In the genomic region with DNA sequence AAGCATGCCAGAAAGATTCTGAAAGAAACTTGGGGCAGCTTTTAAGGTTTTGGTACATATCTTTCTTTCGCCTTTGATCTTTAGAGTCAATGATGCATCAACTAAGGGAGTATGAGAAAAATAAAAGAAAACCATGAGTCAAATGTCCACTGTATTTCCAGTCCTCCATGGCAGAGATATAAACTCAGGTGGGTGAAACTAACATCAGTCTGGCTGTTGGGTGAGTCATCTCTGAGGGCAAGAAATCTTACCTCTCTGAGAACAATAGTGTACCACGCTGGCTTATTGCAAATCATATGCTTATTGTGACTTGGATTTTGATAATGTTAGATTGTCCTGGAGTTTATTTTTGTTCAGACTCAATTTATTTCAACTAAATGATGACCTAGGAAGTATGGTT, we compare ENCODE assay signal across 23 cellular contexts.
A peak's percentile ranks its signal among the peaks of the same experiment; 100 is the strongest.
DNase-seq lines count a peak whose midpoint lies in the region; ATAC-seq lines count a peak whose summit lies in the region.
"Had no signal": no experiment of that assay in that cellular context is flagged by ENCODE, and none has a peak within 500 bp of the region (broad histone marks: within the 10 kb centered on the region; RNA-seq: fewer than 3 reads in every experiment).

No MANE protein-coding gene starts in this region.

- intact Hi-C loops in activated CD4-positive, alpha-beta memory T cell treated with anti-CD3 and anti-CD28 coated beads for 36 hours (cut with micrococcal nuclease): loop anchor here (5.0 kb wide), 1 partner anchor 1132 kb away; the partner anchor contains the start of gene SATB2
- intact Hi-C loops in left colon (cut with DNase I, micrococcal nuclease): no loop called here

- H3K4me3 Mint-ChIP-seq in activated CD4-positive, alpha-beta memory T cell treated with anti-CD3 and anti-CD28 coated beads for 36 hours: peak overlapping the region; percentile 5
- no peak overlapping the region for H3K4me3 Mint-ChIP-seq in activated CD4-positive, alpha-beta memory T cell treated with anti-CD3 and anti-CD28 coated beads, Interleukin-2, amount 10 ng/mL, durations not matched to agents 7 days and 5 days
- no peak overlapping the region for H3K4me3 Mint-ChIP-seq in activated CD8-positive, alpha-beta T cell treated with anti-CD3 and anti-CD28 coated beads, Interleukin-2, amount 10 ng/mL, durations not matched to agents 7 days and 5 days

- no peak overlapping the region for H3K27ac Mint-ChIP-seq in activated CD4-positive, alpha-beta memory T cell treated with anti-CD3 and anti-CD28 coated beads for 36 hours
- no peak overlapping the region for H3K27ac Mint-ChIP-seq in activated CD4-positive, alpha-beta memory T cell treated with anti-CD3 and anti-CD28 coated beads, Interleukin-2, amount 10 ng/mL, durations not matched to agents 7 days and 5 days
- no peak overlapping the region for H3K27ac Mint-ChIP-seq in activated CD8-positive, alpha-beta T cell treated with anti-CD3 and anti-CD28 coated beads, Interleukin-2, amount 10 ng/mL, durations not matched to agents 7 days and 5 days
- H3K27ac Mint-ChIP-seq: activated T-helper 2 cell treated with anti-CD3 and anti-CD28 coated beads, Interferon-gamma antibody, Interleukin-2, Interleukin-4, amounts not matched to agents 10 μg/mL and 5 μg/mL and 100 μg/mL, durations not matched to agents 14 hours and 24 hours and 36 hours; CD4-positive, alpha-beta memory T cell had no signal

- H3K27me3 Mint-ChIP-seq in activated CD4-positive, alpha-beta memory T cell treated with anti-CD3 and anti-CD28 coated beads for 36 hours: peaks cover 24% of the 10 kb centered on the region
- peaks cover 45% of the 10 kb centered on the region for H3K27me3 Mint-ChIP-seq in activated CD4-positive, alpha-beta memory T cell treated with anti-CD3 and anti-CD28 coated beads, Interleukin-2, amount 10 ng/mL, durations not matched to agents 7 days and 5 days
- peaks cover 38% of the 10 kb centered on the region for H3K27me3 Mint-ChIP-seq in activated CD8-positive, alpha-beta T cell treated with anti-CD3 and anti-CD28 coated beads, Interleukin-2, amount 10 ng/mL, durations not matched to agents 7 days and 5 days (ENCODE audit: low read depth)

- POLR2A ChIA-PET in activated CD4-positive, alpha-beta memory T cell treated with anti-CD3 and anti-CD28 coated beads for 36 hours (lab: Charles Lee): no interaction called here
- POLR2A ChIA-PET in activated CD4-positive, alpha-beta memory T cell treated with anti-CD3 and anti-CD28 coated beads, Interleukin-2, amount 10 ng/mL, durations not matched to agents 7 days and 5 days (lab: Charles Lee): no interaction called here
- POLR2A ChIA-PET in activated CD8-positive, alpha-beta T cell treated with anti-CD3 and anti-CD28 coated beads, Interleukin-2, amount 10 ng/mL, durations not matched to agents 7 days and 5 days (lab: Charles Lee): no interaction called here

- ATAC-seq in activated CD8-positive, alpha-beta T cell treated with anti-CD3 and anti-CD28 coated beads, Interleukin-2, amount 10 ng/mL, durations not matched to agents 7 days and 5 days: peak; percentile 38
- ATAC-seq in left colon: peak; percentile 38
- ATAC-seq: left ventricle myocardium superior had no signal

- no peak for DNase-seq in activated CD4-positive, alpha-beta memory T cell treated with anti-CD3 and anti-CD28 coated beads for 36 hours
- DNase-seq in activated CD4-positive, alpha-beta memory T cell treated with anti-CD3 and anti-CD28 coated beads, Interleukin-2, amount 10 ng/mL, durations not matched to agents 7 days and 5 days: no peak
- DNase-seq in Daoy (ENCODE audit: low read depth) (peak; percentile 22), left colon (no peak), amniotic stem cell (lab: John Stamatoyannopoulos, UW) (no peak), HuH-7.5 (ENCODE audit: low spot score) (no peak)
- DNase-seq in activated CD8-positive, alpha-beta T cell treated with anti-CD3 and anti-CD28 coated beads, Interleukin-2, amount 10 ng/mL, durations not matched to agents 7 days and 5 days: no peak
- DNase-seq in activated CD8-positive, alpha-beta memory T cell treated with anti-CD3 and anti-CD28 coated beads, Interleukin-2, amount 50 U/mL, for 48 hours: no peak
- DNase-seq: AML-193; caudate nucleus; CD4-positive, alpha-beta memory T cell; effector memory CD4-positive, alpha-beta T cell; EL; erythroblast; H7; left ventricle myocardium superior; NCI-H1436; NCI-H2081; NCI-H526 treated with DMSO at 0.1 percent for 48 hours; Peyer's patch; SIG-M5; stomach had no signal

- no peaks in the 10 kb centered on the region for H3K9me3 Mint-ChIP-seq in activated CD4-positive, alpha-beta memory T cell treated with anti-CD3 and anti-CD28 coated beads for 36 hours
- H3K9me3 Mint-ChIP-seq in activated CD4-positive, alpha-beta memory T cell treated with anti-CD3 and anti-CD28 coated beads, Interleukin-2, amount 10 ng/mL, durations not matched to agents 7 days and 5 days: no peaks in the 10 kb centered on the region
- H3K9me3 Mint-ChIP-seq in activated CD8-positive, alpha-beta T cell treated with anti-CD3 and anti-CD28 coated beads, Interleukin-2, amount 10 ng/mL, durations not matched to agents 7 days and 5 days (ENCODE audit: insufficient read depth): no peaks in the 10 kb centered on the region
- H3K9me3 Mint-ChIP-seq: activated T-helper 2 cell treated with anti-CD3 and anti-CD28 coated beads, Interferon-gamma antibody, Interleukin-2, Interleukin-4, amounts not matched to agents 10 μg/mL and 5 μg/mL and 100 μg/mL, durations not matched to agents 14 hours and 24 hours and 36 hours had no signal

- H3K4me1 Mint-ChIP-seq in activated CD4-positive, alpha-beta memory T cell treated with anti-CD3 and anti-CD28 coated beads for 36 hours (ENCODE audit: low read depth): peaks cover 21% of the 10 kb centered on the region
- peaks cover 25% of the 10 kb centered on the region for H3K4me1 Mint-ChIP-seq in activated CD4-positive, alpha-beta memory T cell treated with anti-CD3 and anti-CD28 coated beads, Interleukin-2, amount 10 ng/mL, durations not matched to agents 7 days and 5 days
- H3K4me1 Mint-ChIP-seq in activated CD8-positive, alpha-beta T cell treated with anti-CD3 and anti-CD28 coated beads, Interleukin-2, amount 10 ng/mL, durations not matched to agents 7 days and 5 days (ENCODE audit: low read depth): peaks cover 28% of the 10 kb centered on the region

- H3K36me3 Mint-ChIP-seq in activated CD4-positive, alpha-beta memory T cell treated with anti-CD3 and anti-CD28 coated beads for 36 hours: no peaks in the 10 kb centered on the region
- peaks cover 4% of the 10 kb centered on the region for H3K36me3 Mint-ChIP-seq in activated CD4-positive, alpha-beta memory T cell treated with anti-CD3 and anti-CD28 coated beads, Interleukin-2, amount 10 ng/mL, durations not matched to agents 7 days and 5 days (ENCODE audit: low read depth)
- peaks cover 6% of the 10 kb centered on the region for H3K36me3 Mint-ChIP-seq in activated CD8-positive, alpha-beta T cell treated with anti-CD3 and anti-CD28 coated beads, Interleukin-2, amount 10 ng/mL, durations not matched to agents 7 days and 5 days (ENCODE audit: low read depth)
- H3K36me3 Mint-ChIP-seq: CD4-positive, alpha-beta memory T cell had no signal

- CTCF ChIA-PET in activated CD4-positive, alpha-beta memory T cell treated with anti-CD3 and anti-CD28 coated beads for 36 hours (lab: Charles Lee): interaction anchor here (1.0 kb wide), 1 partner anchor 16 kb away, joined by 3 read pairs; no protein-coding TSS in a partner anchor
- CTCF ChIA-PET in activated CD4-positive, alpha-beta memory T cell treated with anti-CD3 and anti-CD28 coated beads, Interleukin-2, amount 10 ng/mL, durations not matched to agents 7 days and 5 days (lab: Charles Lee): no interaction called here
- CTCF ChIA-PET in activated CD8-positive, alpha-beta T cell treated with anti-CD3 and anti-CD28 coated beads, Interleukin-2, amount 10 ng/mL, durations not matched to agents 7 days and 5 days (lab: Charles Lee): interaction anchor here (2.2 to 4.0 kb wide), 2 partner anchors 11 to 29 kb away, joined by 6 to 18 read pairs; no protein-coding TSS in a partner anchor
